Comparison of ENCODE assay signal across 8 cellular contexts in the genomic region with DNA sequence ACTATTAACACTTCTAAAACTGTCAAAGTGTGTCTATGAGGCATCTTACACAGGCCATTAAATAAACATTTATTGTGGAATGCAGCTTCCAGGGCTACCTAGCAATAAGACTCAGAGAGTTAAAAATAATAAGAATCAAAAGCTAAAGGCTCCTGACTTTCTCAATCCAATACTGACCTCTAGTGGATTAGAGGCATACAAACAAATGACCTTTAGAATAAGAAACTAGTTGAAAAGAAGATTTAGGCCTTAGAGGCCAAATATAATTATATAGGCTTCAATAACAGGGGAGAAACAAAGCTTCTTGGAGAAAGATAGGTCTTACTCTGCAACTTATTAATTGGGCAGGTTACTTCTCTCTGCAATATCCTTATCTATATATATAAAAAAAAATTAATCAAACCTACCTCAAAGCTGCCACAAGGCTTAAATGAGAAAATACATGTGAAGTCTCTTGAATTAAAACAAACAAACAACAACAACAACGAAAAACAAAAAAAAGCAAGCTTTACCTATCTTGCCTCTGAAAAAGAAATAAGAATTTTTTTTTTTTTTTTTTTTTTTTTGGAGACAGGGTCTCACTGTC.
DNase-seq lines count a peak whose midpoint lies in the region; ATAC-seq, FAIRE-seq and TF ChIP-seq lines count a peak whose summit lies in the region.

No MANE protein-coding gene starts in this region.

- H3K14ac ChIP-seq in mesenchymal stem cell (ENCODE audit: low read length in 2 of 2): no peak overlapping the region

- no peak overlapping the region for H2BK12ac ChIP-seq in mesenchymal stem cell (ENCODE audit: low read length in 2 of 2)

- H3K4me3 Mint-ChIP-seq in Calu3 (ENCODE audit: low read depth, unreplicated experiment): no peak overlapping the region

- POLR2A ChIA-PET in HEK293 (lab: Yijun Ruan, JAX): no interaction called here

- no peak overlapping the region for H2BK15ac ChIP-seq in mesenchymal stem cell (ENCODE audit: low read depth, poor library complexity, severe bottlenecking)

- no peaks in the 10 kb centered on the region for H3K4me1 Mint-ChIP-seq in Calu3 (ENCODE audit: low read depth, unreplicated experiment)

- no peaks in the 10 kb centered on the region for H3K4me1 ChIP-seq in HEK293 (ENCODE audit: control insufficient read depth, insufficient read depth, low read length)
- H3K4me1 ChIP-seq in mesenchymal stem cell (ENCODE audit: control insufficient read depth, insufficient read depth, low read depth, low read length): no peaks in the 10 kb centered on the region

- BruUV-seq in Calu3 (replicated peaks; lab: Mats Ljungman, UMichigan): no TSS peak

- H2BK120ac ChIP-seq in mesenchymal stem cell (ENCODE audit: low read depth, low read length): no peak overlapping the region

- no peak overlapping the region for H3K4me2 ChIP-seq in mesenchymal stem cell (ENCODE audit: low read length, poor library complexity, severe bottlenecking)

- no peak overlapping the region for H3K23ac ChIP-seq in mesenchymal stem cell (ENCODE audit: low read length in 2 of 2)

- H3K9ac ChIP-seq in mesenchymal stem cell (ENCODE audit: low read length): no peak overlapping the region

- no peak overlapping the region for H2AFZ ChIP-seq in mesenchymal stem cell (ENCODE audit: low read depth, low read length)

- H3K9me3 Mint-ChIP-seq in Calu3 (ENCODE audit: low read depth, unreplicated experiment): no peaks in the 10 kb centered on the region

- H3K4me3 ChIP-seq in HEK293 (ENCODE audit: low read depth, low read length) (no peak overlapping the region), mesenchymal stem cell (ENCODE audit: insufficient read depth in 1 of 2, low read depth in 1 of 2, low read length in 2 of 2) (no peak overlapping the region)

- peak; percentile 43 for FAIRE-seq in colon (lab: Jason Lieb, UNC)

- H3K27me3 ChIP-seq in mesenchymal stem cell (ENCODE audit: control insufficient read depth in 1 of 2, insufficient read depth in 1 of 2, low read length in 2 of 2): no peaks in the 10 kb centered on the region

- H3K18ac ChIP-seq in mesenchymal stem cell (ENCODE audit: low read depth in 1 of 2, low read length in 2 of 2): no peak overlapping the region

- no peak overlapping the region for H4K91ac ChIP-seq in mesenchymal stem cell (ENCODE audit: low read length)

- CTCF ChIA-PET in Calu3 (lab: Charles Lee): interaction anchor here (0.5 to 2.0 kb wide), 6 partner anchors 61 to 797 kb away, joined by 3 to 25 read pairs (median 4); no protein-coding TSS in a partner anchor
- CTCF ChIA-PET in HEK293 (lab: Yijun Ruan, JAX): interaction anchor here (0.6 to 2.5 kb wide), 34 partner anchors 8 to 1458 kb away, joined by 3 to 29 read pairs (median 4); no protein-coding TSS in a partner anchor

- H3K9me3 ChIP-seq in HEK293 (ENCODE audit: control insufficient read depth, insufficient read depth, low read depth, low read length) (no peaks in the 10 kb centered on the region), mesenchymal stem cell (ENCODE audit: control insufficient read depth, low read length) (no peaks in the 10 kb centered on the region)

- no peak overlapping the region for H2AK5ac ChIP-seq in mesenchymal stem cell (ENCODE audit: low read length, severe bottlenecking)

- H3K36me3 ChIP-seq in HEK293 (ENCODE audit: control insufficient read depth in 2 of 2, insufficient read depth in 1 of 2, low read length in 2 of 2) (no peaks in the 10 kb centered on the region), mesenchymal stem cell (ENCODE audit: control insufficient read depth in 1 of 2, insufficient read depth in 2 of 2, low read depth in 1 of 2, low read length in 2 of 2) (peaks cover 0 to 2% of the 10 kb centered on the region in 2 experiments)

- no peak overlapping the region for H2BK5ac ChIP-seq in mesenchymal stem cell (ENCODE audit: low read depth, low read length, poor library complexity, severe bottlenecking)

- H3K27ac Mint-ChIP-seq in Calu3 (ENCODE audit: unreplicated experiment): no peak overlapping the region

- H3K79me1 ChIP-seq in mesenchymal stem cell (replicated peaks; ENCODE audit: low read length, poor library complexity, severe bottlenecking): peaks cover 10% of the 10 kb centered on the region

- H3K36me3 Mint-ChIP-seq in Calu3 (ENCODE audit: insufficient read depth, unreplicated experiment): no peaks in the 10 kb centered on the region

- H4K8ac ChIP-seq in mesenchymal stem cell (ENCODE audit: low read length): no peak overlapping the region

- H3K27me3 Mint-ChIP-seq in Calu3 (ENCODE audit: unreplicated experiment): no peaks in the 10 kb centered on the region

- intact Hi-C loops in Calu3 (cut with micrococcal nuclease; ENCODE audit: unreplicated experiment): loop anchor here (1.0 to 10.0 kb wide), 6 partner anchors 168 to 1047 kb away; no protein-coding TSS in a partner anchor

- no peak for DNase-seq in Calu3
- DNase-seq in NCI-H748 treated with DMSO at 0.1 percent for 48 hours (lab: John Stamatoyannopoulos, UW): peak; percentile 44
- peak; percentile 64 for DNase-seq in mesenchymal stem cell
- no peak for DNase-seq in stimulated activated CD4-positive, alpha-beta T cell treated with anti-CD3 and anti-CD28 coated beads, Interleukin-2, amount 100 ng/mL, for 24 hours
- no peak for DNase-seq in T1000 (lab: John Stamatoyannopoulos, UW)

- TF ChIP-seq CTCF in Calu3 (IDR thresholded peaks at IDR 0.05; ENCODE audit: unreplicated experiment) (peak; percentile 46), HEK293 (tag by site-specific recombination; IDR thresholded peaks at IDR 0.05) (no peak; the same call in 1 of the 2 replicates)

- no CpG with 5 or more reads among the region's 1 CpG for WGBS in mesenchymal stem cell

- no peak overlapping the region for H3K4ac ChIP-seq in mesenchymal stem cell (ENCODE audit: low read depth in 1 of 2, low read length in 2 of 2)

- ATAC-seq in HG03025 (IDR thresholded peaks at IDR 0.05; ENCODE audit: low FRiP score, unreplicated experiment): no peak

- H3K27ac ChIP-seq in HEK293 (ENCODE audit: extremely low read depth, low read depth, low read length) (no peak overlapping the region), mesenchymal stem cell (ENCODE audit: low read length, poor library complexity, severe bottlenecking) (no peak overlapping the region)

TF ChIP-seq in HEK293, 187 proteins besides CTCF, POLR2A, EP300 and RAD21:
- TF ChIP-seq, protein P1, sequence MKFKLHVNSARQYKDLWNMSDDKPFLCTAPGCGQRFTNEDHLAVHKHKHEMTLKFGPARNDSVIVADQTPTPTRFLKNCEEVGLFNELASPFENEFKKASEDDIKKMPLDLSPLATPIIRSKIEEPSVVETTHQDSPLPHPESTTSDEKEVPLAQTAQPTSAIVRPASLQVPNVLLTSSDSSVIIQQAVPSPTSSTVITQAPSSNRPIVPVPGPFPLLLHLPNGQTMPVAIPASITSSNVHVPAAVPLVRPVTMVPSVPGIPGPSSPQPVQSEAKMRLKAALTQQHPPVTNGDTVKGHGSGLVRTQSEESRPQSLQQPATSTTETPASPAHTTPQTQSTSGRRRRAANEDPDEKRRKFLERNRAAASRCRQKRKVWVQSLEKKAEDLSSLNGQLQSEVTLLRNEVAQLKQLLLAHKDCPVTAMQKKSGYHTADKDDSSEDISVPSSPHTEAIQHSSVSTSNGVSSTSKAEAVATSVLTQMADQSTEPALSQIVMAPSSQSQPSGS (tag by site-specific recombination; IDR thresholded peaks at IDR 0.05; ENCODE audit: low read depth): no peak
- peak; percentile 69 for TF ChIP-seq ZNF654 (tag by site-specific recombination; IDR thresholded peaks at IDR 0.05; ENCODE audit: low read depth)
TF ChIP-seq in HEK293: peak in this region for 1.

Comparison
In these comparisons a context has a peak if more than half of its experiments do, and no peak if none do; other contexts are left out.
1. DNase-seq: peak in NCI-H748 treated with DMSO at 0.1 percent for 48 hours (single experiment) and mesenchymal stem cell (single experiment); none in Calu3 (single experiment), stimulated activated CD4-positive, alpha-beta T cell treated with anti-CD3 and anti-CD28 coated beads, Interleukin-2, amount 100 ng/mL, for 24 hours (0 of 2) and T1000 (single experiment).